In the genomic region with DNA sequence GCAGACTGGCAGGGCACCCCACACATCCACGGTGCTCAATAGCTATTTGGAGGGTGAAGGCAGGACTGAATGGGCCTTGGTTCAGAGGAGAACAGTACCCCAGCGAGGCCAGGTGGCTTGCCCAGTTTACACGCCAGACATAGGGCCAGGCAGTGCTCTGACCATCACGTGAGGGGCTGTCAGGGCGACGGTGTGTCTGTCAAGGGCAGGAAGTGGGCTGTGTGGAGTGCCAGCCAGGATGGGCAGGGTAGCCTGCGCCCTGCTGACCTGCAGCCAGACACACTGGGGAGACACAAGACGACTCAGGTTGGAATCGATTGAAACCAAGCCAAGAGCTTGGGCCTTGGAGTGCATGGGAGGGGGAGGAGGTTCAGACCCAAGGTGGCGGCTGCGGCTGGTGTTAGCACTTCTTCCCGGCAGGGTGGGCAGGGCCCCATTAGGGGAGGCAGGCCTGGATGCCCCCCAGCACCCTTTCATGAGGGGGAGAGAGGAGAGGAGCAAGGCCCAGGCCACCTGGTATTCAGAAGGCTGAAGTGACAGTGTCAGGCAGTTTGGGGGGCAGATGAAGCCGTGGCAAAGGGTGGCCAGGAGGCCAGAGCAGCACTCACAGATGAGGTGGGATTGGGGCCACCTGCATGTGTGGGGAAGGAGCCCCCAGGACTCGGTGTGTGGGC, we compare ENCODE assay signal across 12 cellular contexts.
DNase-seq lines count a peak whose midpoint lies in the region; ATAC-seq and TF ChIP-seq lines count a peak whose summit lies in the region.
"Had no signal": no experiment of that assay in that cellular context is flagged by ENCODE, and none has a peak within 500 bp of the region (broad histone marks: within the 10 kb centered on the region; RNA-seq: fewer than 3 reads in every experiment).

No MANE protein-coding gene starts in this region.

- H3K56ac ChIP-seq in mesendoderm (ENCODE audit: low read length): peak overlapping the region; percentile 8

- no peak overlapping the region for H4K8ac ChIP-seq in mesendoderm (ENCODE audit: low read depth, low read length)

- no peak overlapping the region for H2BK120ac ChIP-seq in mesendoderm (ENCODE audit: low read depth, low read length)

- no peak for DNase-seq in Right ventricle myocardium inferior (ENCODE audit: missing footprints)
- no peak for DNase-seq in cardiac septum (ENCODE audit: low spot score)
- peak; percentile 79 for DNase-seq in chondrocyte (ENCODE audit: low spot score)
- no peak for DNase-seq in mesendoderm
- DNase-seq in upper lobe of right lung: no peak
- DNase-seq in kidney glomerular epithelial cell (lab: John Stamatoyannopoulos, UW): no peak
- DNase-seq in head of caudate nucleus: no peak
- DNase-seq: DMS153, NCI-H2171 had no signal

- TF ChIP-seq CTCF in chondrocyte (IDR thresholded peaks at IDR 0.05) (no peak), upper lobe of right lung (IDR thresholded peaks at IDR 0.05) (no peak)

- H3K79me2 ChIP-seq in mesendoderm (ENCODE audit: control insufficient read depth, insufficient read depth, low read length): no peaks in the 10 kb centered on the region

- H2BK5ac ChIP-seq in mesendoderm (ENCODE audit: low read length): no peak overlapping the region

- no peaks in the 10 kb centered on the region for H3K79me1 ChIP-seq in mesendoderm (ENCODE audit: low read length)

- no peaks in the 10 kb centered on the region for H3K27me3 Mint-ChIP-seq in chondrocyte (ENCODE audit: low read depth)

- WGBS in mesendoderm (ENCODE audit: extremely low coverage, insufficient coverage, low lambda C conversion rate): no CpG with 5 or more reads among the region's 14 CpGs

- no peaks in the 10 kb centered on the region for H3K9me3 ChIP-seq in upper lobe of right lung
- H3K9me3 ChIP-seq: HAP-1 had no signal

- H3K4me1 ChIP-seq in mesendoderm (ENCODE audit: control insufficient read depth, low read depth, low read length) (no peaks in the 10 kb centered on the region), upper lobe of right lung (peaks cover 6% of the 10 kb centered on the region)

- no peak overlapping the region for H3K18ac ChIP-seq in mesendoderm (ENCODE audit: low read length)

- peaks cover 48% of the 10 kb centered on the region for H3K4me1 Mint-ChIP-seq in chondrocyte (ENCODE audit: low read depth)

- peak; percentile 33 for ATAC-seq in Right ventricle myocardium inferior
- ATAC-seq in upper lobe of right lung: peak; percentile 46
- no peak for ATAC-seq in GM21515 (IDR thresholded peaks at IDR 0.05; ENCODE audit: unreplicated experiment)

- H3K4ac ChIP-seq in mesendoderm (ENCODE audit: low read depth, low read length): no peak overlapping the region

- H3K23ac ChIP-seq in mesendoderm (ENCODE audit: low read length): no peak overlapping the region

- H3K27me3 ChIP-seq in mesendoderm (ENCODE audit: insufficient read depth, low read length, poor library complexity) (no peaks in the 10 kb centered on the region), upper lobe of right lung (no peaks in the 10 kb centered on the region)

- no peak overlapping the region for H3K4me3 Mint-ChIP-seq in chondrocyte (ENCODE audit: unreplicated experiment)

- no peaks in the 10 kb centered on the region for H3K9me3 Mint-ChIP-seq in chondrocyte (ENCODE audit: low read depth)

- H3K36me3 Mint-ChIP-seq in chondrocyte (ENCODE audit: low read depth): peaks cover 2% of the 10 kb centered on the region

- H3K4me3 ChIP-seq in mesendoderm (ENCODE audit: low read length): no peak overlapping the region
- H3K4me3 ChIP-seq in upper lobe of right lung: no peak overlapping the region
- H3K4me3 ChIP-seq: HAP-1, smooth muscle cell had no signal

- H3K4me2 ChIP-seq in mesendoderm (ENCODE audit: low read length): no peak overlapping the region
- H3K4me2 ChIP-seq: smooth muscle cell had no signal

- no peaks in the 10 kb centered on the region for H3K36me3 ChIP-seq in mesendoderm (ENCODE audit: control insufficient read depth, insufficient read depth, low read length)
- H3K36me3 ChIP-seq in upper lobe of right lung: no peaks in the 10 kb centered on the region
- H3K36me3 ChIP-seq: HAP-1 had no signal

- intact Hi-C loops in Right ventricle myocardium inferior (cut with DNase I) (no loop called here), cardiac septum (cut with DNase I) (loop anchor here (5.0 kb wide), 1 partner anchor 41 kb away; no protein-coding TSS in a partner anchor), upper lobe of right lung (cut with DNase I) (no loop called here), head of caudate nucleus (cut with DNase I) (no loop called here)

- H3K9ac ChIP-seq in mesendoderm (ENCODE audit: low read length): no peak overlapping the region

- H2AK5ac ChIP-seq in mesendoderm (ENCODE audit: low read length): no peak overlapping the region

- H4K5ac ChIP-seq in mesendoderm (ENCODE audit: low read length): no peak overlapping the region

- H3K27ac ChIP-seq in mesendoderm (ENCODE audit: low read depth, low read length): no peak overlapping the region
- no peak overlapping the region for H3K27ac ChIP-seq in upper lobe of right lung

- peak overlapping the region; percentile 12 for H3K27ac Mint-ChIP-seq in chondrocyte (ENCODE audit: unreplicated experiment)

- H2BK15ac ChIP-seq in mesendoderm (replicated peaks; ENCODE audit: low read depth): no peak overlapping the region
